21 cellular contexts compared by ENCODE assay signal in genomic region chr6:41586564-41586963, GRCh38. TPM values are rescaled to one million over a fixed set of nuclear protein-coding genes. Genes with fewer than 3 reads are reported as not detected.
A peak's percentile ranks its signal among the peaks of the same experiment; 100 is the strongest.
DNase-seq lines count a peak whose midpoint lies in the region; ATAC-seq and TF ChIP-seq lines count a peak whose summit lies in the region.
"Had no signal": no experiment of that assay in that cellular context is flagged by ENCODE, and none has a peak within 500 bp of the region (broad histone marks: within the 10 kb centered on the region; RNA-seq: fewer than 3 reads in every experiment).

No MANE protein-coding gene starts in this region.

- peak overlapping the region; percentile 27 for H3K4me3 ChIP-seq in SK-N-MC
- no peak overlapping the region for H3K4me3 ChIP-seq in left lung
- H3K4me3 ChIP-seq: gastroesophageal sphincter, spleen had no signal

- no peaks in the 10 kb centered on the region for H3K27me3 ChIP-seq in left lung
- H3K27me3 ChIP-seq: gastroesophageal sphincter, spleen had no signal

- DNase-seq in NCI-H1417 treated with DMSO at 0.1 percent for 48 hours (lab: John Stamatoyannopoulos, UW) (peak; percentile 38), SK-N-MC (ENCODE audit: low read depth, low spot score) (no peak), globus pallidus (ENCODE audit: low spot score) (peak; percentile 54), posterior cingulate gyrus (peak; percentile 59 to 96 (median 76)), RWPE1 (ENCODE audit: low spot score) (no peak), GM10248 (ENCODE audit: extremely low spot score) (no peak), left lung (no peak)
- DNase-seq: activated CD8-positive, alpha-beta T cell treated with anti-CD3 and anti-CD28 coated beads, Interleukin-2, amount 10 ng/mL, durations not matched to agents 7 days and 5 days; activated naive CD4-positive, alpha-beta T cell; activated T-cell treated with anti-CD3 and anti-CD28 coated beads, Interleukin-2, amount 50 U/mL, for 1 hour; central memory CD4-positive, alpha-beta T cell; effector CD4-positive, alpha-beta T cell; EL; HCEC 1CT; spleen; T-helper 9 cell had no signal

- H3K36me3 ChIP-seq in SK-N-MC (ENCODE audit: insufficient read depth, low read length) (peaks cover 17% of the 10 kb centered on the region; the same call in 1 of the 2 replicates), left lung (peaks cover 0 to 59% of the 10 kb centered on the region in 2 donors)

- H3K27ac ChIP-seq in SK-N-MC (no peak overlapping the region; the same call in 1 of the 2 replicates), RWPE1 (no peak overlapping the region), left lung (no peak overlapping the region)
- H3K27ac ChIP-seq: gastroesophageal sphincter, spleen had no signal

- no peak for ATAC-seq in HG03571 (IDR thresholded peaks at IDR 0.05; ENCODE audit: unreplicated experiment)
- no peak for ATAC-seq in left lung
- ATAC-seq: activated CD4-positive, CD25-positive, alpha-beta regulatory T cell treated with anti-CD3 and anti-CD28 coated beads, Interleukin-2, amount 50 U/mL, for 24 hours; activated CD8-positive, alpha-beta T cell treated with anti-CD3 and anti-CD28 coated beads, Interleukin-2, amount 10 ng/mL, durations not matched to agents 7 days and 5 days; esophagus mucosa; gastroesophageal sphincter; Panc1 had no signal

- CTCF ChIA-PET in RWPE1 (lab: Yijun Ruan, JAX), result interaction anchor here (0.5 to 1.1 kb wide), 3 partner anchors 15 to 219 kb away, joined by 3 to 4 read pairs (median 3); no protein-coding TSS in a partner anchor
- CTCF ChIA-PET in GM10248 (lab: Yijun Ruan, JAX), result interaction anchor here (0.9 to 15.2 kb wide), 5 partner anchors 14 to 252 kb away, joined by 3 to 151 read pairs (median 3); no protein-coding TSS in a partner anchor

- no peaks in the 10 kb centered on the region for H3K9me3 ChIP-seq in SK-N-MC (ENCODE audit: low read depth, low read length)
- H3K9me3 ChIP-seq in left lung, result no peaks in the 10 kb centered on the region
- H3K9me3 ChIP-seq: gastroesophageal sphincter, spleen had no signal

- H3K4me1 ChIP-seq in left lung, result no peaks in the 10 kb centered on the region

- no peak for TF ChIP-seq CTCF in RWPE1 (conservative IDR thresholded peaks at IDR 0.05; ENCODE audit: low read depth)
- TF ChIP-seq CTCF in GM10248 (IDR thresholded peaks at IDR 0.05; ENCODE audit: control extremely low read depth, extremely low read depth, low read depth, missing control alignments), result no peak
- no peak for TF ChIP-seq CTCF in left lung (IDR thresholded peaks at IDR 0.05)

- POLR2A ChIA-PET in RWPE1 (lab: Yijun Ruan, JAX; ENCODE audit: low non-redundant PET) (no interaction called here), GM10248 (lab: Yijun Ruan, JAX) (no interaction called here)

- intact Hi-C loops in posterior cingulate gyrus (cut with DNase I) (no loop called here), left lung (cut with DNase I) (no loop called here)

- no peak overlapping the region for H3K9ac ChIP-seq in SK-N-MC (ENCODE audit: insufficient read length)

RNA-seq across cellular contexts. Expression of gene FOXP4, which starts 40.4 kb away (rescaled TPM):
- total RNA-seq in left lung, result 10 to 100 TPM; 26.9 to 33.7 TPM

RNA-seq across cellular contexts. Expression of gene MDFI, which starts 51.7 kb away (rescaled TPM):
- total RNA-seq in left lung, result 10 to 100 TPM; 25.9 to 45.9 TPM
- total RNA-seq: activated CD8-positive, alpha-beta T cell treated with anti-CD3 and anti-CD28 coated beads, Interleukin-2, amount 10 ng/mL, durations not matched to agents 7 days and 5 days had no signal

Comparison
In these comparisons a context has a peak if more than half of its experiments do, and no peak if none do; other contexts are left out.
1. DNase-seq: peak in NCI-H1417 treated with DMSO at 0.1 percent for 48 hours (single experiment), globus pallidus (single experiment) and posterior cingulate gyrus (10 of 10); none in SK-N-MC (single experiment), RWPE1 (single experiment), GM10248 (single experiment) and left lung (0 of 2).